1 cellular context compared by ENCODE assay signal in genomic region chr3:44414517-44415090, GRCh38.
TF ChIP-seq lines count a peak whose summit lies in the region.

No MANE protein-coding gene starts in this region.

TF ChIP-seq in K562, 482 proteins besides CTCF, POLR2A, EP300 and RAD21 (continued from another document):
- no peak for TF ChIP-seq HINFP (tag; conservative IDR thresholded peaks at IDR 0.05; ENCODE audit: low read depth)
- no peak for TF ChIP-seq ZFP91 (CRISPR knock-in tag; IDR thresholded peaks at IDR 0.05)
- TF ChIP-seq ZNF217 (CRISPR knock-in tag; IDR thresholded peaks at IDR 0.05), result no peak
- TF ChIP-seq ETS1 (conservative IDR thresholded peaks at IDR 0.05; ENCODE audit: control insufficient read depth, low read depth, low read length), result no peak
- TF ChIP-seq CBFA2T3 (IDR thresholded peaks at IDR 0.05), result peak; percentile 34
- no peak for TF ChIP-seq NFIC (IDR thresholded peaks at IDR 0.05)
- TF ChIP-seq NONO (IDR thresholded peaks at IDR 0.05; ENCODE audit: low read depth in 2 of 2, low read length in 1 of 2), result no peak
- TF ChIP-seq IRF9 (tag; IDR thresholded peaks at IDR 0.05), result no peak
